ENCODE assay signal across 8 cellular contexts in genomic region chr16:84186685-84187437, GRCh38. TPM values are rescaled to one million over a fixed set of nuclear protein-coding genes. Genes with fewer than 3 reads are reported as not detected.
DNase-seq lines count a peak whose midpoint lies in the region; TF ChIP-seq lines count a peak whose summit lies in the region.

Gene TAF1C (minus strand): TSS chr16:84187057. CDS start chr16:84184988, 2,069 bp downstream.

- peaks cover 17% of the 10 kb centered on the region for H3K36me3 Mint-ChIP-seq in activated naive CD4-positive, alpha-beta T cell treated with anti-CD3 and anti-CD28 coated beads, Interleukin-2, amount 10 ng/mL, durations not matched to agents 7 days and 5 days

- peaks cover 20% of the 10 kb centered on the region for H3K4me1 ChIP-seq in suprapubic skin

- H3K27me3 ChIP-seq in suprapubic skin: no peaks in the 10 kb centered on the region

- no peaks in the 10 kb centered on the region for H3K36me3 ChIP-seq in SK-N-MC (ENCODE audit: insufficient read depth, low read length)
- H3K36me3 ChIP-seq in suprapubic skin: peaks cover 24% of the 10 kb centered on the region

- TF ChIP-seq EP300 in suprapubic skin (IDR thresholded peaks at IDR 0.05): no peak

- H3K4me3 ChIP-seq in SK-N-MC: peak within 1 kb of the TSS; percentile 89
- H3K4me3 ChIP-seq in suprapubic skin: peak within 1 kb of the TSS; percentile 67

- peaks cover 25% of the 10 kb centered on the region for H3K4me1 Mint-ChIP-seq in activated naive CD4-positive, alpha-beta T cell treated with anti-CD3 and anti-CD28 coated beads, Interleukin-2, amount 10 ng/mL, durations not matched to agents 7 days and 5 days

- H3K27ac ChIP-seq in SK-N-MC (no peak within 1 kb of the TSS), suprapubic skin (peak within 1 kb of the TSS; percentile 38)

- TF ChIP-seq CTCF in suprapubic skin (IDR thresholded peaks at IDR 0.05): peak; percentile 91 to 98

- TF ChIP-seq POLR2A in suprapubic skin (IDR thresholded peaks at IDR 0.05): no peak

- POLR2A ChIA-PET in HEK293T (lab: Yijun Ruan, JAX): interaction anchor here (0.6 to 1.4 kb wide), 5 partner anchors 9 to 125 kb away, joined by 3 to 15 read pairs (median 3); partner anchors contain the start of gene MBTPS1

- CTCF ChIA-PET in HEK293T (lab: Yijun Ruan, JAX): interaction anchor here (0.6 to 1.4 kb wide), 17 partner anchors 9 to 121 kb away, joined by 3 to 8 read pairs (median 3); partner anchors contain the start of genes DNAAF1 and MBTPS1
- CTCF ChIA-PET in activated naive CD4-positive, alpha-beta T cell treated with anti-CD3 and anti-CD28 coated beads, Interleukin-2, amount 10 ng/mL, durations not matched to agents 7 days and 5 days (lab: Charles Lee): interaction anchor here (0.7 to 4.7 kb wide), 28 partner anchors 9 to 514 kb away, joined by 3 to 40 read pairs (median 4); partner anchors contain the start of gene MBTPS1

- DNase-seq in GM04504 (ENCODE audit: low read depth) (peak; percentile 80), HEK293T (ENCODE audit: extremely low spot score) (peak; percentile 97), MV-4-11 (lab: John Stamatoyannopoulos, UW) (peak; percentile 91), SK-N-MC (ENCODE audit: low read depth, low spot score) (no peak), germinal center (ENCODE audit: low spot score) (peak; percentile 94), nucleus accumbens (lab: John Stamatoyannopoulos, UW) (peak in 55 of 56 donors; percentile 52 to 95 (median 83)), suprapubic skin (ENCODE audit: low spot score in 2 of 2) (peak; percentile 94)
- peak; percentile 91 for DNase-seq in activated naive CD4-positive, alpha-beta T cell treated with anti-CD3 and anti-CD28 coated beads, Interleukin-2, amount 10 ng/mL, durations not matched to agents 7 days and 5 days

- no peaks in the 10 kb centered on the region for H3K9me3 Mint-ChIP-seq in activated naive CD4-positive, alpha-beta T cell treated with anti-CD3 and anti-CD28 coated beads, Interleukin-2, amount 10 ng/mL, durations not matched to agents 7 days and 5 days

- H3K4me3 Mint-ChIP-seq in activated naive CD4-positive, alpha-beta T cell treated with anti-CD3 and anti-CD28 coated beads, Interleukin-2, amount 10 ng/mL, durations not matched to agents 7 days and 5 days: peak within 1 kb of the TSS; percentile 88

- H3K9ac ChIP-seq in SK-N-MC (ENCODE audit: insufficient read length): peak within 1 kb of the TSS; percentile 89

- no peaks in the 10 kb centered on the region for H3K9me3 ChIP-seq in SK-N-MC (ENCODE audit: low read depth, low read length)
- no peaks in the 10 kb centered on the region for H3K9me3 ChIP-seq in suprapubic skin

- peak within 1 kb of the TSS; percentile 85 for H3K27ac Mint-ChIP-seq in activated naive CD4-positive, alpha-beta T cell treated with anti-CD3 and anti-CD28 coated beads, Interleukin-2, amount 10 ng/mL, durations not matched to agents 7 days and 5 days

- H3K27me3 Mint-ChIP-seq in activated naive CD4-positive, alpha-beta T cell treated with anti-CD3 and anti-CD28 coated beads, Interleukin-2, amount 10 ng/mL, durations not matched to agents 7 days and 5 days: no peaks in the 10 kb centered on the region

- WGBS in suprapubic skin: 16% methylated on average over 7 of the region's 55 CpGs

TF ChIP-seq in HEK293T, 16 proteins besides CTCF, POLR2A, EP300 and RAD21:
- TF ChIP-seq ELF4 (IDR thresholded peaks at IDR 0.05) (peak; percentile 67), L3MBTL2 (conservative IDR thresholded peaks at IDR 0.05) (peak; percentile 64), SP1 (IDR thresholded peaks at IDR 0.05) (no peak)

RNA-seq across cellular contexts. Expression of gene TAF1C, which starts in this region (rescaled TPM):
- 10 to 100 TPM; 46.7 to 75.5 (median 55.2) TPM for total RNA-seq in suprapubic skin
